Comparison of ENCODE assay signal across 1 cellular context in the genomic region with DNA sequence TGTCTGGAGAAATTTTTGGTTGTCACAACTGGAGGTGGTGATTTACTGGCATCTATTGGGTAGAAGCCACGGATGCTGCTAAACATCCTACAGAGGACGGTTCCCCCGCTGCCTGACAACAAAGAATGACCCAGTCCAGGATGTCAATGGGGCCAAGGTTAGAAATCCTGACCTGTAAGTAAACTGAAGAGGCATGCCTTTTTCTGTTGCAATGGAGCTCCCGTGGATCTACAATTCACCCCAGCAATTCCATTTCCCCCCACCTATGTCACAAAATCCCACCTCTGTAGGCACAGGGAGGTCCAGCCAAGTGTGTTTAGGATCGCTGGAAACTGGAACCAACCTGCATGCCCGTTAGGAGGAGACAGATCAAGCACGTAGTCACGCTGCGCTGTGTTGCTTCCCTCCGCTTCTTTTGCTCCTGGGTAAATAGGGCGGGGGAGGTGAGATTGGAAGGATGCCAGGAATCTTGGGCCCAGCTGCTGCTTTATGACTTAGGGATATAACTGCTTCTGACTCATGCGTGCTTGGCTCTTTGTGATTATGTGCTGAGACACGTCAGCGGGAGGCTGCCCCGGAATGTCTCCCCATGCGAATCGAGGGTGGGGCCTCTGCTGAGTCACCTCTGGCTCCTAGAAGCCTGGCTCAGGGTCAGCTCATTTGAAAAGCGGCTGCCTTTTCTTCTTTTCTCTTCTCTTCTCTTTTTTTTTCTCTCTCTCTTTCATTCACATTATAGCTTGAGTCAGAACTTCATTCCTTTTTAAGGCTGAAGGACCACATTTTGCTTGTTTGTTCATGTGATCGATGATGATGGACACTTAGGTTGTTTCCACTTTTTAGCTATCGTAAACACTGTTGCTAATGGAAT.
TF ChIP-seq lines count a peak whose summit lies in the region.

No MANE protein-coding gene starts in this region.

TF ChIP-seq in K562, 482 proteins besides CTCF, POLR2A, EP300 and RAD21 (continued from another document and continues in another):
- TF ChIP-seq, protein P1, sequence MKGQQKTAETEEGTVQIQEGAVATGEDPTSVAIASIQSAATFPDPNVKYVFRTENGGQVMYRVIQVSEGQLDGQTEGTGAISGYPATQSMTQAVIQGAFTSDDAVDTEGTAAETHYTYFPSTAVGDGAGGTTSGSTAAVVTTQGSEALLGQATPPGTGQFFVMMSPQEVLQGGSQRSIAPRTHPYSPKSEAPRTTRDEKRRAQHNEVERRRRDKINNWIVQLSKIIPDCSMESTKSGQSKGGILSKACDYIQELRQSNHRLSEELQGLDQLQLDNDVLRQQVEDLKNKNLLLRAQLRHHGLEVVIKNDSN (CRISPR knock-in tag; IDR thresholded peaks at IDR 0.05): peak; percentile 61
- TF ChIP-seq ATF1 (CRISPR knock-in tag; IDR thresholded peaks at IDR 0.05) (no peak), ATF1 (tag; IDR thresholded peaks at IDR 0.05) (peak; percentile 95), CBFA2T3 (IDR thresholded peaks at IDR 0.05) (peak; percentile 95), NFRKB (IDR thresholded peaks at IDR 0.05; ENCODE audit: low read depth) (peak; percentile 91), FOXK1 (CRISPR knock-in tag; IDR thresholded peaks at IDR 0.05; ENCODE audit: borderline replicate concordance) (no peak), ZNF121 (CRISPR knock-in tag; conservative IDR thresholded peaks at IDR 0.05) (no peak), MTA2 (IDR thresholded peaks at IDR 0.05; ENCODE audit: low read depth) (peak; percentile 64), CBX3 (IDR thresholded peaks at IDR 0.05; ENCODE audit: borderline replicate concordance in 1 of 2, low read length in 2 of 2) (peak in 1 of 2 experiments; percentile 91; a peak in 1 of 3 replicates), ZNF133 (CRISPR knock-in tag; IDR thresholded peaks at IDR 0.05) (no peak), ZNF830 (CRISPR knock-in tag; IDR thresholded peaks at IDR 0.05) (no peak), SOX6 (IDR thresholded peaks at IDR 0.05) (peak; percentile 93), SMAD3 (CRISPR knock-in tag; conservative IDR thresholded peaks at IDR 0.05) (0 out of 2 replicates have a peak, but pooled peaks have one; percentile 9), RBBP5 (IDR thresholded peaks at IDR 0.05; ENCODE audit: borderline replicate concordance, insufficient read depth, low read length, poor library complexity, severe bottlenecking) (peak; percentile 82), MAFK (IDR thresholded peaks at IDR 0.05; ENCODE audit: low read length) (peak; percentile 91), HSF4 (CRISPR knock-in tag; IDR thresholded peaks at IDR 0.05; ENCODE audit: borderline replicate concordance) (no peak), PHF21A (IDR thresholded peaks at IDR 0.05; ENCODE audit: borderline replicate concordance, low read depth) (no peak), ZKSCAN8 (CRISPR knock-in tag; IDR thresholded peaks at IDR 0.05) (peak; percentile 41; the same call in 1 of the 2 replicates), ZNF134 (CRISPR knock-in tag; conservative IDR thresholded peaks at IDR 0.05) (0 out of 2 replicates have a peak, but pooled peaks have one; percentile 7), RAD51 (IDR thresholded peaks at IDR 0.05; ENCODE audit: borderline replicate concordance, low read depth) (peak; percentile 50; the same call in 1 of the 2 replicates), GTF2A2 (tag; IDR thresholded peaks at IDR 0.05) (no peak), TAL1 (IDR thresholded peaks at IDR 0.05) (peak; percentile 77), CHD2 (IDR thresholded peaks at IDR 0.05; ENCODE audit: low read depth, low read length) (no peak), NR3C1 (CRISPR knock-in tag; IDR thresholded peaks at IDR 0.05) (no peak), MEF2A (IDR thresholded peaks at IDR 0.05; ENCODE audit: control insufficient read depth, low read depth, low read length) (no peak; the same call in 1 of the 2 replicates), RNF2 (IDR thresholded peaks at IDR 0.05) (peak; percentile 89), CBX5 (IDR thresholded peaks at IDR 0.05; ENCODE audit: borderline replicate concordance, low read depth) (no peak), TGIF2 (CRISPR knock-in tag; IDR thresholded peaks at IDR 0.05) (no peak), JUND (IDR thresholded peaks at IDR 0.05; ENCODE audit: borderline replicate concordance, low read depth, low read length) (peak; percentile 99), JUND (tag; IDR thresholded peaks at IDR 0.05; ENCODE audit: borderline replicate concordance, low read depth, low read length) (peak; percentile 99), RHOXF2B (CRISPR knock-in tag; conservative IDR thresholded peaks at IDR 0.05) (no peak), BHLHE40 (IDR thresholded peaks at IDR 0.05; ENCODE audit: low read length) (peak; percentile 91), ZNF583 (CRISPR knock-in tag; IDR thresholded peaks at IDR 0.05) (0 out of 2 replicates have a peak, but pooled peaks have one; percentile 5), TOE1 (IDR thresholded peaks at IDR 0.05; ENCODE audit: borderline replicate concordance) (no peak), TOE1 (CRISPR knock-in tag; IDR thresholded peaks at IDR 0.05; ENCODE audit: borderline replicate concordance, low read depth) (no peak), SMAD1 (IDR thresholded peaks at IDR 0.05; ENCODE audit: low read depth, low read length, partially characterized antibody) (peak; percentile 94), NCOA6 (IDR thresholded peaks at IDR 0.05) (no peak), LARP7 (IDR thresholded peaks at IDR 0.05) (no peak), ZNF175 (CRISPR knock-in tag; IDR thresholded peaks at IDR 0.05; ENCODE audit: low read depth) (peak; percentile 55; the same call in 1 of the 2 replicates), ZNF707 (CRISPR knock-in tag; conservative IDR thresholded peaks at IDR 0.05) (no peak), GATAD2A (IDR thresholded peaks at IDR 0.05) (no peak), FOXJ2 (tag; IDR thresholded peaks at IDR 0.05) (peak; percentile 91), RB1 (IDR thresholded peaks at IDR 0.05; ENCODE audit: low read depth) (peak; percentile 70; the same call in 1 of the 2 replicates), SMARCA4 (IDR thresholded peaks at IDR 0.05) (peak; percentile 97), SP1 (CRISPR knock-in tag; IDR thresholded peaks at IDR 0.05) (peak; percentile 73), HDAC2 (IDR thresholded peaks at IDR 0.05) (peak; percentile 86), SMAD4 (CRISPR knock-in tag; conservative IDR thresholded peaks at IDR 0.05) (peak; percentile 88), KDM5B (IDR thresholded peaks at IDR 0.05; ENCODE audit: insufficient replicate concordance, low read depth, low read length) (peak; percentile 76)
- TF ChIP-seq, protein P2, sequence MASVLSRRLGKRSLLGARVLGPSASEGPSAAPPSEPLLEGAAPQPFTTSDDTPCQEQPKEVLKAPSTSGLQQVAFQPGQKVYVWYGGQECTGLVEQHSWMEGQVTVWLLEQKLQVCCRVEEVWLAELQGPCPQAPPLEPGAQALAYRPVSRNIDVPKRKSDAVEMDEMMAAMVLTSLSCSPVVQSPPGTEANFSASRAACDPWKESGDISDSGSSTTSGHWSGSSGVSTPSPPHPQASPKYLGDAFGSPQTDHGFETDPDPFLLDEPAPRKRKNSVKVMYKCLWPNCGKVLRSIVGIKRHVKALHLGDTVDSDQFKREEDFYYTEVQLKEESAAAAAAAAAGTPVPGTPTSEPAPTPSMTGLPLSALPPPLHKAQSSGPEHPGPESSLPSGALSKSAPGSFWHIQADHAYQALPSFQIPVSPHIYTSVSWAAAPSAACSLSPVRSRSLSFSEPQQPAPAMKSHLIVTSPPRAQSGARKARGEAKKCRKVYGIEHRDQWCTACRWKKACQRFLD (CRISPR knock-in tag; IDR thresholded peaks at IDR 0.05): peak; percentile 83; the same call in 1 of the 2 replicates
- TF ChIP-seq, protein P3, sequence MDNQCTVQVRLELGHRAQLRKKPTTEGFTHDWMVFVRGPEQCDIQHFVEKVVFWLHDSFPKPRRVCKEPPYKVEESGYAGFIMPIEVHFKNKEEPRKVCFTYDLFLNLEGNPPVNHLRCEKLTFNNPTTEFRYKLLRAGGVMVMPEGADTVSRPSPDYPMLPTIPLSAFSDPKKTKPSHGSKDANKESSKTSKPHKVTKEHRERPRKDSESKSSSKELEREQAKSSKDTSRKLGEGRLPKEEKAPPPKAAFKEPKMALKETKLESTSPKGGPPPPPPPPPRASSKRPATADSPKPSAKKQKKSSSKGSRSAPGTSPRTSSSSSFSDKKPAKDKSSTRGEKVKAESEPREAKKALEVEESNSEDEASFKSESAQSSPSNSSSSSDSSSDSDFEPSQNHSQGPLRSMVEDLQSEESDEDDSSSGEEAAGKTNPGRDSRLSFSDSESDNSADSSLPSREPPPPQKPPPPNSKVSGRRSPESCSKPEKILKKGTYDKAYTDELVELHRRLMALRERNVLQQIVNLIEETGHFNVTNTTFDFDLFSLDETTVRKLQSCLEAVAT (IDR thresholded peaks at IDR 0.05): peak in 1 of 2 experiments; percentile 23; a peak in 3 of 4 replicates
- TF ChIP-seq, protein P4, sequence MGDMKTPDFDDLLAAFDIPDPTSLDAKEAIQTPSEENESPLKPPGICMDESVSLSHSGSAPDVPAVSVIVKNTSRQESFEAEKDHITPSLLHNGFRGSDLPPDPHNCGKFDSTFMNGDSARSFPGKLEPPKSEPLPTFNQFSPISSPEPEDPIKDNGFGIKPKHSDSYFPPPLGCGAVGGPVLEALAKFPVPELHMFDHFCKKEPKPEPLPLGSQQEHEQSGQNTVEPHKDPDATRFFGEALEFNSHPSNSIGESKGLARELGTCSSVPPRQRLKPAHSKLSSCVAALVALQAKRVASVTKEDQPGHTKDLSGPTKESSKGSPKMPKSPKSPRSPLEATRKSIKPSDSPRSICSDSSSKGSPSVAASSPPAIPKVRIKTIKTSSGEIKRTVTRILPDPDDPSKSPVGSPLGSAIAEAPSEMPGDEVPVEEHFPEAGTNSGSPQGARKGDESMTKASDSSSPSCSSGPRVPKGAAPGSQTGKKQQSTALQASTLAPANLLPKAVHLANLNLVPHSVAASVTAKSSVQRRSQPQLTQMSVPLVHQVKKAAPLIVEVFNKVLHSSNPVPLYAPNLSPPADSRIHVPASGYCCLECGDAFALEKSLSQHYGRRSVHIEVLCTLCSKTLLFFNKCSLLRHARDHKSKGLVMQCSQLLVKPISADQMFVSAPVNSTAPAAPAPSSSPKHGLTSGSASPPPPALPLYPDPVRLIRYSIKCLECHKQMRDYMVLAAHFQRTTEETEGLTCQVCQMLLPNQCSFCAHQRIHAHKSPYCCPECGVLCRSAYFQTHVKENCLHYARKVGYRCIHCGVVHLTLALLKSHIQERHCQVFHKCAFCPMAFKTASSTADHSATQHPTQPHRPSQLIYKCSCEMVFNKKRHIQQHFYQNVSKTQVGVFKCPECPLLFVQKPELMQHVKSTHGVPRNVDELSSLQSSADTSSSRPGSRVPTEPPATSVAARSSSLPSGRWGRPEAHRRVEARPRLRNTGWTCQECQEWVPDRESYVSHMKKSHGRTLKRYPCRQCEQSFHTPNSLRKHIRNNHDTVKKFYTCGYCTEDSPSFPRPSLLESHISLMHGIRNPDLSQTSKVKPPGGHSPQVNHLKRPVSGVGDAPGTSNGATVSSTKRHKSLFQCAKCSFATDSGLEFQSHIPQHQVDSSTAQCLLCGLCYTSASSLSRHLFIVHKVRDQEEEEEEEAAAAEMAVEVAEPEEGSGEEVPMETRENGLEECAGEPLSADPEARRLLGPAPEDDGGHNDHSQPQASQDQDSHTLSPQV (IDR thresholded peaks at IDR 0.05): peak; percentile 95
- TF ChIP-seq, protein P5, sequence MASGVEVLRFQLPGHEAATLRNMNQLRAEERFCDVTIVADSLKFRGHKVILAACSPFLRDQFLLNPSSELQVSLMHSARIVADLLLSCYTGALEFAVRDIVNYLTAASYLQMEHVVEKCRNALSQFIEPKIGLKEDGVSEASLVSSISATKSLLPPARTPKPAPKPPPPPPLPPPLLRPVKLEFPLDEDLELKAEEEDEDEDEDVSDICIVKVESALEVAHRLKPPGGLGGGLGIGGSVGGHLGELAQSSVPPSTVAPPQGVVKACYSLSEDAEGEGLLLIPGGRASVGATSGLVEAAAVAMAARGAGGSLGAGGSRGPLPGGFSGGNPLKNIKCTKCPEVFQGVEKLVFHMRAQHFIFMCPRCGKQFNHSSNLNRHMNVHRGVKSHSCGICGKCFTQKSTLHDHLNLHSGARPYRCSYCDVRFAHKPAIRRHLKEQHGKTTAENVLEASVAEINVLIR (CRISPR knock-in tag; IDR thresholded peaks at IDR 0.05): peak; percentile 70
- TF ChIP-seq, protein P6, sequence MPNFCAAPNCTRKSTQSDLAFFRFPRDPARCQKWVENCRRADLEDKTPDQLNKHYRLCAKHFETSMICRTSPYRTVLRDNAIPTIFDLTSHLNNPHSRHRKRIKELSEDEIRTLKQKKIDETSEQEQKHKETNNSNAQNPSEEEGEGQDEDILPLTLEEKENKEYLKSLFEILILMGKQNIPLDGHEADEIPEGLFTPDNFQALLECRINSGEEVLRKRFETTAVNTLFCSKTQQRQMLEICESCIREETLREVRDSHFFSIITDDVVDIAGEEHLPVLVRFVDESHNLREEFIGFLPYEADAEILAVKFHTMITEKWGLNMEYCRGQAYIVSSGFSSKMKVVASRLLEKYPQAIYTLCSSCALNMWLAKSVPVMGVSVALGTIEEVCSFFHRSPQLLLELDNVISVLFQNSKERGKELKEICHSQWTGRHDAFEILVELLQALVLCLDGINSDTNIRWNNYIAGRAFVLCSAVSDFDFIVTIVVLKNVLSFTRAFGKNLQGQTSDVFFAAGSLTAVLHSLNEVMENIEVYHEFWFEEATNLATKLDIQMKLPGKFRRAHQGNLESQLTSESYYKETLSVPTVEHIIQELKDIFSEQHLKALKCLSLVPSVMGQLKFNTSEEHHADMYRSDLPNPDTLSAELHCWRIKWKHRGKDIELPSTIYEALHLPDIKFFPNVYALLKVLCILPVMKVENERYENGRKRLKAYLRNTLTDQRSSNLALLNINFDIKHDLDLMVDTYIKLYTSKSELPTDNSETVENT (CRISPR knock-in tag; IDR thresholded peaks at IDR 0.05): peak; percentile 77; the same call in 1 of the 2 replicates
- TF ChIP-seq, protein P7, sequence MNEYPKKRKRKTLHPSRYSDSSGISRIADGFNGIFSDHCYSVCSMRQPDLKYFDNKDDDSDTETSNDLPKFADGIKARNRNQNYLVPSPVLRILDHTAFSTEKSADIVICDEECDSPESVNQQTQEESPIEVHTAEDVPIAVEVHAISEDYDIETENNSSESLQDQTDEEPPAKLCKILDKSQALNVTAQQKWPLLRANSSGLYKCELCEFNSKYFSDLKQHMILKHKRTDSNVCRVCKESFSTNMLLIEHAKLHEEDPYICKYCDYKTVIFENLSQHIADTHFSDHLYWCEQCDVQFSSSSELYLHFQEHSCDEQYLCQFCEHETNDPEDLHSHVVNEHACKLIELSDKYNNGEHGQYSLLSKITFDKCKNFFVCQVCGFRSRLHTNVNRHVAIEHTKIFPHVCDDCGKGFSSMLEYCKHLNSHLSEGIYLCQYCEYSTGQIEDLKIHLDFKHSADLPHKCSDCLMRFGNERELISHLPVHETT (CRISPR knock-in tag; conservative IDR thresholded peaks at IDR 0.05 in 1 of 2, IDR thresholded peaks at IDR 0.05 in 1 of 2): peak in 1 of 2 experiments; percentile 76; a peak in 1 of 4 replicates
